In the genomic region with DNA sequence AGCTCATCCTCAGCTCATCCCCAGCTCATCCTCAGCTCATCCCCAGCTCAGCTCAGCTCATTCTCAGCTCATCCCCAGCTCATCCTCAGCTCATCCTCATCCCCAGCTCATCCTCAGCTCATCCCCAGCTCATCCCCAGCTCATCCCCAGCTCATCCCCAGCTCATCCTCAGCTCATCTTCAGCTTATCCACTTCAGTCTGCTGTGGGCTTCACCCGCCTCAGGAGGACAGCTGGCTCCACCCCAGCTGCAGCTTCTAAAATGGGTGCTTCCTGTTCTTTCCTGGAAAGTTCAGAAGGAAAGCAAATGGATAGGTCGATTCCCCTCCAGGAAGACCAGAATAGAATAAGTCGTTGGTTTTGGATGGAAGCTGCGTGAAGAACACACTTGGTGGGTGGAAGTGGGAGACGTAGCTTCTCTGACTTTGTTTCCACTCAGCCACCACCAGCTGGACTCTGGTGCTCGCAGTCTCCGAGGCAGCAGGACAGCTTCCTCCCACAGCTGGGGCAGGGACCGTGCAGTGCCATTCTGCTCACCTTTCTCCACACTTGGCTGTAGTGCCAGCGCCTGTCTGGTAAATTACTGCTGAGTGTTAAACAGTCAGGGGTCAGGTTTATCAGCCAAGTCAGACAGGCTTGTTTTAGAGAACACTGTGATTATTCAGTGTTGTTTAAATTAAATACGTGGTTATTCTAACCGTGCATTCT, we compare ENCODE assay signal across 1 cellular context.
TF ChIP-seq lines count a peak whose summit lies in the region.

No MANE protein-coding gene starts in this region.

TF ChIP-seq in H1, 55 proteins besides CTCF, POLR2A, EP300 and RAD21 (continued from another document):
- TF ChIP-seq PHF8 (conservative IDR thresholded peaks at IDR 0.05; ENCODE audit: low read depth, low read length) = no peak
- TF ChIP-seq YY1 (IDR thresholded peaks at IDR 0.05; ENCODE audit: low read depth, low read length) = no peak
- no peak for TF ChIP-seq FOSL1 (IDR thresholded peaks at IDR 0.05; ENCODE audit: insufficient read depth, low read depth, low read length)
- no peak for TF ChIP-seq GABPA (IDR thresholded peaks at IDR 0.05; ENCODE audit: borderline replicate concordance, insufficient read depth, low read length)
- no peak for TF ChIP-seq BACH1 (IDR thresholded peaks at IDR 0.05; ENCODE audit: low read length)
- TF ChIP-seq KDM4A (IDR thresholded peaks at IDR 0.05; ENCODE audit: low read depth, low read length, severe bottlenecking) = no peak
- no peak for TF ChIP-seq SRF (IDR thresholded peaks at IDR 0.05; ENCODE audit: low read depth, low read length)
- TF ChIP-seq, protein P1, sequence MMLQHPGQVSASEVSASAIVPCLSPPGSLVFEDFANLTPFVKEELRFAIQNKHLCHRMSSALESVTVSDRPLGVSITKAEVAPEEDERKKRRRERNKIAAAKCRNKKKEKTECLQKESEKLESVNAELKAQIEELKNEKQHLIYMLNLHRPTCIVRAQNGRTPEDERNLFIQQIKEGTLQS (IDR thresholded peaks at IDR 0.05; ENCODE audit: insufficient read depth, low read depth, low read length) = no peak
